ENCODE assay signal across 10 cellular contexts in the genomic region with DNA sequence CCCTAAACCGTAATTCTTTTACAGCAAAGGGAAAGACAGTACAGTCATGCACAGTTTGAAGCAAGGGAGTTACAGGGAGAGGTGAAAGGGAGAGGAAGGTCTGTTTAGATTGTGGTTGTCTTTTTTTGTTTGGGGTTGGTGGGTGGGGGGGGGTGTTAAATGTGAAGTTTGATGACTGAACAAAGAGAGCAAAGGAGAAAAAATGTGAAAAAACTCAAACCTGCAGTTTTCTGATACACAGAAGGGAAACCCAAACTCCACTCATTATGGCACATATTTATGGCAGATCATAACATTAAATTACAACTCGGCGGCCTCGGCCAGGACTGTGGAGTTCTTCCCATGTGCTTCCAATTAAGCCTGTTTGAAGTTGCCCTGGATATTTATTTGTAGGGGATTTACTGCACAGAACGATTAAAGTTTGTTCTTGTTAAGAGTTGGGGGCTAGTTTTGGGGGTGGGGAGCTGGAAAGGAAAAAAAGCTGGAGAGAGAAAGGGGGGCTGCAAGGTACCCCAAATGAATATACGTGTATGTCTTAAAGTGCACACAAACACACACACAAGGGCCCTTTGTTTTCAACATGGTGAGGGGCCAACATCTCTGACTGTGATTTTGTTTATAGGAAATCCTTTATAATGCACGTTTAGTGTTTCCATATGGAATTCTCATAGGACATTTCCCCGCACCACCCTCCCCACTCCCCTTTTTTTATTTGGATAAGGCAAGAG. TPM values are rescaled to one million over a fixed set of nuclear protein-coding genes. Genes with fewer than 3 reads are reported as not detected.
A peak's percentile ranks its signal among the peaks of the same experiment; 100 is the strongest.
DNase-seq lines count a peak whose midpoint lies in the region; ATAC-seq and TF ChIP-seq lines count a peak whose summit lies in the region.
"Had no signal": no experiment of that assay in that cellular context is flagged by ENCODE, and none has a peak within 500 bp of the region (broad histone marks: within the 10 kb centered on the region; RNA-seq: fewer than 3 reads in every experiment).

No MANE protein-coding gene starts in this region.

- H3K27ac ChIP-seq in SJSA1 (peak overlapping the region; percentile 82), gastroesophageal sphincter (peak overlapping the region in 3 of 4 donors; percentile 23 to 64 (median 60)), suprapubic skin (peak overlapping the region; percentile 53)
- H3K27ac ChIP-seq: pancreas had no signal

- H3K4me3 ChIP-seq in SJSA1 (no peak overlapping the region), gastroesophageal sphincter (no peak overlapping the region), suprapubic skin (no peak overlapping the region)
- H3K4me3 ChIP-seq: pancreas had no signal

- H3K36me3 ChIP-seq in SJSA1 (no peaks in the 10 kb centered on the region), gastroesophageal sphincter (no peaks in the 10 kb centered on the region), suprapubic skin (no peaks in the 10 kb centered on the region)
- H3K36me3 ChIP-seq: pancreas had no signal

- TF ChIP-seq EP300 in gastroesophageal sphincter (IDR thresholded peaks at IDR 0.05), result no peak
- TF ChIP-seq EP300 in suprapubic skin (IDR thresholded peaks at IDR 0.05), result no peak

- whole genome bisulfite sequencing in gastroesophageal sphincter (ENCODE audit: low coverage in 1 of 2), 2 donors, result 43 to 44% methylated on average over 7 to 8 of the region's 8 CpGs
- WGBS in suprapubic skin, result 42% methylated on average over 8 of the region's 8 CpGs

- DNase-seq in GM04504 (ENCODE audit: low read depth) (peak; percentile 70), SJSA1 (ENCODE audit: low read depth in 1 of 2, low spot score in 2 of 2) (peak; percentile 52 to 89), suprapubic skin (ENCODE audit: low spot score in 2 of 2) (no peak), germinal center (ENCODE audit: low spot score) (no peak)
- DNase-seq: pancreas, trophoblast cell had no signal

- ATAC-seq in gastroesophageal sphincter, result no peak
- no peak for ATAC-seq in HG03342 (IDR thresholded peaks at IDR 0.05; ENCODE audit: unreplicated experiment)
- ATAC-seq in HG02973 (IDR thresholded peaks at IDR 0.05; ENCODE audit: unreplicated experiment), result no peak
- ATAC-seq in GM19395 (IDR thresholded peaks at IDR 0.05; ENCODE audit: unreplicated experiment), result no peak

- H3K9me3 ChIP-seq in SJSA1 (replicated peaks) (0 out of 2 replicates have a peak, but pooled peaks cover 2% of the 10 kb centered on the region), gastroesophageal sphincter (no peaks in the 10 kb centered on the region), suprapubic skin (no peaks in the 10 kb centered on the region)
- H3K9me3 ChIP-seq: pancreas had no signal

- TF ChIP-seq POLR2A in gastroesophageal sphincter (IDR thresholded peaks at IDR 0.05) (no peak), suprapubic skin (IDR thresholded peaks at IDR 0.05) (no peak)

- TF ChIP-seq CTCF in gastroesophageal sphincter (IDR thresholded peaks at IDR 0.05), result no peak
- TF ChIP-seq CTCF in suprapubic skin (IDR thresholded peaks at IDR 0.05), result no peak

- no peaks in the 10 kb centered on the region for H3K27me3 ChIP-seq in SJSA1 (replicated peaks)
- H3K27me3 ChIP-seq in gastroesophageal sphincter, result no peaks in the 10 kb centered on the region
- H3K27me3 ChIP-seq in suprapubic skin, result no peaks in the 10 kb centered on the region
- H3K27me3 ChIP-seq: pancreas had no signal

- H3K4me1 ChIP-seq in SJSA1 (replicated peaks) (peaks cover 37% of the 10 kb centered on the region), gastroesophageal sphincter (peaks cover 0 to 20% (median 0%) of the 10 kb centered on the region in 3 donors), suprapubic skin (peaks cover 25% of the 10 kb centered on the region)
- H3K4me1 ChIP-seq: pancreas had no signal

RNA-seq across cellular contexts. Expression of gene SLC14A2, which starts 26.3 kb away (rescaled TPM):
- not detected in 2 replicates for total RNA-seq in SJSA1 (2014; rRNA removed; shearing (Covaris generic))
- total RNA-seq in gastroesophageal sphincter (under 1 TPM in 1 of 4 donors, not detected in 3; 0.15 TPM), suprapubic skin (under 1 TPM in 1 of 4 donors, not detected in 3; 0.31 TPM)

Comparison
In these comparisons a context has a peak if more than half of its experiments do, and no peak if none do; other contexts are left out.
1. DNase-seq: peak in GM04504 (single experiment) and SJSA1 (2 of 2); none in suprapubic skin (0 of 2) and germinal center (single experiment).
2. Peak in every context shown above with its lines, with median percentiles within 50 percentile points of each other: H3K27ac ChIP-seq.